Comparison of ENCODE assay signal across 26 cellular contexts in genomic region chr7:152148706-152149105, GRCh38.
"Had no signal": no experiment of that assay in that cellular context is flagged by ENCODE, and none has a peak within 500 bp of the region (broad histone marks: within the 10 kb centered on the region; RNA-seq: fewer than 3 reads in every experiment).

No MANE protein-coding gene starts in this region.

- H3K27me3 ChIP-seq: SJCRH30 had no signal

- H3K4me3 ChIP-seq: SJCRH30 had no signal

- H3K4me1 Mint-ChIP-seq: WTC11 had no signal

- H3K4me3 Mint-ChIP-seq: activated CD8-positive, alpha-beta T cell treated with anti-CD3 and anti-CD28 coated beads, Interleukin-2, amount 10 ng/mL, durations not matched to agents 7 days and 5 days; T-helper 17 cell; WTC11 had no signal

- ATAC-seq: activated CD8-positive, alpha-beta T cell treated with anti-CD3 and anti-CD28 coated beads, Interleukin-2, amount 10 ng/mL, durations not matched to agents 7 days and 5 days; activated naive CD4-positive, alpha-beta T cell treated with anti-CD3 and anti-CD28 coated beads, Interleukin-2, amount 50 U/mL, for 72 hours; Panc1; Right ventricle myocardium inferior; T-helper 17 cell; WTC11 had no signal

- H3K27me3 Mint-ChIP-seq: T-helper 17 cell had no signal

- H3K27ac ChIP-seq: SJCRH30 had no signal

- H3K9me3 Mint-ChIP-seq: activated naive CD4-positive, alpha-beta T cell treated with anti-CD3 and anti-CD28 coated beads, Interleukin-2, amount 50 U/mL, for 72 hours; WTC11 had no signal

- H3K9me3 ChIP-seq: SJCRH30 had no signal

- DNase-seq: activated CD4-positive, alpha-beta T cell treated with anti-CD3 and anti-CD28 coated beads for 48 hours; activated CD4-positive, alpha-beta T cell treated with anti-CD3 and anti-CD28 coated beads, Interleukin-2, amount 50 U/mL, for 4 hours; activated CD4-positive, CD25-positive, alpha-beta regulatory T cell treated with anti-CD3 and anti-CD28 coated beads, Interleukin-2, amount 50 U/mL, for 72 hours; activated CD8-positive, alpha-beta memory T cell treated with anti-CD3 and anti-CD28 coated beads, Interleukin-2, amount 50 U/mL, for 48 hours; activated CD8-positive, alpha-beta T cell treated with anti-CD3 and anti-CD28 coated beads, Interleukin-2, amount 10 ng/mL, durations not matched to agents 7 days and 5 days; activated effector memory CD4-positive, alpha-beta T cell treated with anti-CD3 and anti-CD28 coated beads, Interleukin-2, amount 50 U/mL, for 16 hours; activated naive CD4-positive, alpha-beta T cell treated with Interleukin-2 at 50 U/mL for 16 hours; activated T-cell treated with anti-CD3 and anti-CD28 coated beads, Interleukin-2, amount 50 U/mL, for 1 hour; cerebellar nuclear complex; MV-4-11; NCI-H1092 treated with DMSO at 0.1 percent for 48 hours; NCI-H1417 treated with DMSO at 0.1 percent for 48 hours; NCI-H1694; NCI-H2029; NCI-H510A treated with DMSO at 0.1 percent for 48 hours; NCI-H69; NK-92 treated with Interleukin-12 subunit alpha and Interleukin-12 subunit beta, amount 100 ng/mL, for 24 hours; OCI-M1; RPMI8226; SJCRH30; T-helper 17 cell; T-helper 9 cell had no signal

- H3K27ac Mint-ChIP-seq: activated CD8-positive, alpha-beta T cell treated with anti-CD3 and anti-CD28 coated beads, Interleukin-2, amount 10 ng/mL, durations not matched to agents 7 days and 5 days; T-helper 17 cell; WTC11 had no signal

- H3K4me1 ChIP-seq: SJCRH30 had no signal
